Comparison of ENCODE assay signal across 8 cellular contexts in the genomic region with DNA sequence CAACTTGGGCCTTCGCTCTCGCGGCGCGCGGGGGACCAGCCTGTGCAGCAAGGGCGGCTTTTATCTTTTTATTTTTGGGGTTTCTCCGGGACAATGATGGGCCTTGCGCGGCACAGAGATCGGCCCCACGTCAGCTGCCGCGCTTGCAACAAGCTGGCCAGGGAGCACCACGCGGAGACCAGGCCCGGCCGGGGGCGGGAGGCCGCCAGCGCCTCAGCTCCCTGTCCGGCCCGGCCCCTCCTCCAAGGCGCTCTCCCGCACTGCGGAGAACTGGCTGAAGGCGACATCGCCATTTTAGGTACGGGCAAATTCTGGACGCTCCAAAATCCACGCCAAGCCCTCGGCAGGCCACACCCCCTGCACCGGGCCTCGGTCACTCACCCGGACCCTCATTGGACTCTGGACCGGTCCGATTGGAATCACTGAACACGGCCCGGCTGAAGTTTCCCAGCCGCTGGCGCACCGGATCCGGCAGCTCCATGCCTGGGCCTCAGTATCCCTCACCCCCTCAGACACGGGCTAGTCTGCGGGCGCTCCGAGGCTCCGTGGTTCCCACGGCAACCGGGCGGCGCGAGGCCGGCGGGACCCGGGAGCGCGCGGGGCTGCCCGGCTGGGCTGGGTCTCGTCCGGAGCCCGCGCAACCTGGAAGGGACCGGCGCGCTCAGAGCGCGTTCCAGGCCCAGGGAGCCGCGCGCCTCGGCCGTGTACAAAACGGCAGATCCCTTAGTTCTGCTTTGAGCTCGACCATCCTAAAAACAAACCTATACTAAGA. TPM values are rescaled to one million over a fixed set of nuclear protein-coding genes. Genes with fewer than 3 reads are reported as not detected.
DNase-seq lines count a peak whose midpoint lies in the region; ATAC-seq and FAIRE-seq lines count a peak whose summit lies in the region.

A gene with protein sequence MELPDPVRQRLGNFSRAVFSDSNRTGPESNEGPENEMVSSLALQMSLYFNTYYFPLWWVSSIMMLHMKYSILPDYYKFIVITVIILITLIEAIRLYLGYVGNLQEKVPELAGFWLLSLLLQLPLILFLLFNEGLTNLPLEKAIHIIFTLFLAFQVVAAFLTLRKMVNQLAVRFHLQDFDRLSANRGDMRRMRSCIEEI (minus strand): TSS at position 547 of the 772 bp plus-strand sequence. CDS start 66 bp downstream, at position 481.

- H3K36me3 Mint-ChIP-seq in activated naive CD4-positive, alpha-beta T cell treated with anti-CD3 and anti-CD28 coated beads, Interleukin-2, amount 50 U/mL, for 72 hours = peaks cover 5 to 6% of the 10 kb centered on the region in 2 donors

- WGBS in urinary bladder = under 1% methylated on average over 76 of the region's 76 CpGs

- H3K36me3 ChIP-seq in neuron (ENCODE audit: insufficient read depth, low read length) = peaks cover 3% of the 10 kb centered on the region
- H3K36me3 ChIP-seq in urinary bladder (ENCODE audit: insufficient read depth) = no peaks in the 10 kb centered on the region

- no peak within 1 kb of the TSS for H3K27ac Mint-ChIP-seq in activated naive CD4-positive, alpha-beta T cell treated with anti-CD3 and anti-CD28 coated beads, Interleukin-2, amount 50 U/mL, for 72 hours

- peak within 1 kb of the TSS; percentile 79 for H2AFZ ChIP-seq in neuron (ENCODE audit: low read depth, low read length)

- H3K4me1 ChIP-seq in neuron (ENCODE audit: insufficient read depth, low read length) (peaks cover 9% of the 10 kb centered on the region), urinary bladder (ENCODE audit: insufficient read depth) (no peaks in the 10 kb centered on the region)

- FAIRE-seq in HTR-8/SVneo (lab: Jason Lieb, UNC) = peak; percentile 88

- H3K27ac ChIP-seq in urinary bladder (ENCODE audit: low read depth) = peak within 1 kb of the TSS; percentile 83

- ATAC-seq in GM21515 (IDR thresholded peaks at IDR 0.05; ENCODE audit: unreplicated experiment) = peak; percentile 82
- peak; percentile 78 to 83 for ATAC-seq in activated naive CD4-positive, alpha-beta T cell treated with anti-CD3 and anti-CD28 coated beads, Interleukin-2, amount 50 U/mL, for 72 hours

- no peaks in the 10 kb centered on the region for H3K9me3 Mint-ChIP-seq in activated naive CD4-positive, alpha-beta T cell treated with anti-CD3 and anti-CD28 coated beads, Interleukin-2, amount 50 U/mL, for 72 hours

- H3K4me3 ChIP-seq in neuron (ENCODE audit: low read length) = peak within 1 kb of the TSS; percentile 82
- H3K4me3 ChIP-seq in urinary bladder (ENCODE audit: low read depth, low read length) = peak within 1 kb of the TSS; percentile 52

- H3K27me3 ChIP-seq in neuron (ENCODE audit: insufficient read depth, low read length) = no peaks in the 10 kb centered on the region

- H3K9me3 ChIP-seq in neuron (ENCODE audit: low read length) = no peaks in the 10 kb centered on the region

- DNase-seq in EH (ENCODE audit: low read depth) (peak; percentile 92), HTR-8/SVneo (ENCODE audit: insufficient read length, low spot score) (peak; percentile 75), NOMO-1 treated with DMSO at 0.1 percent for 48 hours (lab: John Stamatoyannopoulos, UW; ENCODE audit: unreplicated experiment) (peak; percentile 76), glomerular endothelial cell (ENCODE audit: extremely low read depth, low read depth, low spot score) (peak; percentile 50)
- DNase-seq in activated naive CD4-positive, alpha-beta T cell treated with anti-CD3 and anti-CD28 coated beads, Interleukin-2, amount 50 U/mL, for 72 hours (ENCODE audit: low spot score in 2 of 2) = peak; percentile 53 to 55

RNA-seq across cellular contexts. Expression of the gene that starts here (rescaled TPM):
- total RNA-seq in activated naive CD4-positive, alpha-beta T cell treated with anti-CD3 and anti-CD28 coated beads, Interleukin-2, amount 50 U/mL, for 72 hours = not detected
- total RNA-seq in glomerular endothelial cell = 2.5 and 2.9 TPM in 2 replicates
- 2.6 TPM for total RNA-seq in urinary bladder
- 1.6 TPM for polyA plus RNA-seq in urinary bladder

Comparison
In these comparisons a context has a peak if more than half of its experiments do, and no peak if none do; other contexts are left out.
1. Peak in every context shown above with its lines: DNase-seq, ATAC-seq, H3K4me3 ChIP-seq and H3K27ac ChIP-seq.
2. Peak in DNase-seq and ATAC-seq in activated naive CD4-positive, alpha-beta T cell treated with anti-CD3 and anti-CD28 coated beads, Interleukin-2, amount 50 U/mL, for 72 hours; RNA of the gene not detected or under 1 TPM.